ENCODE assay signal across 8 cellular contexts in genomic region chr1:29235955-29236742, GRCh38. TPM values are rescaled to one million over a fixed set of nuclear protein-coding genes. Genes with fewer than 3 reads are reported as not detected.
DNase-seq lines count a peak whose midpoint lies in the region; ATAC-seq and TF ChIP-seq lines count a peak whose summit lies in the region.

Gene PTPRU, plus strand, starts transcription at chr1:29236522. Its CDS starts 123 bp downstream, at chr1:29236645.

- peaks cover 23% of the 10 kb centered on the region for H3K27me3 ChIP-seq in colonic mucosa

- H3K9ac ChIP-seq in colonic mucosa (ENCODE audit: low read depth in 2 of 2, low read length in 2 of 2), result peak within 1 kb of the TSS; percentile 48 to 70

- TF ChIP-seq CTCF in GM10248 (IDR thresholded peaks at IDR 0.05; ENCODE audit: control extremely low read depth, extremely low read depth, low read depth, missing control alignments) (peak; percentile 96), colonic mucosa (IDR thresholded peaks at IDR 0.05) (peak; percentile 62)

- POLR2A ChIA-PET in GM10248 (lab: Yijun Ruan, JAX), result no interaction called here

- peaks cover 6% of the 10 kb centered on the region for H3K4me1 ChIP-seq in colonic mucosa

- intact Hi-C loops in colonic mucosa (cut with DNase I), result loop anchor here (5.0 to 10.0 kb wide), 5 partner anchors 611 to 1471 kb away; no protein-coding TSS in a partner anchor

- DNase-seq in GM10248 (ENCODE audit: extremely low spot score) (peak; percentile 93), NCI-H2196 (lab: John Stamatoyannopoulos, UW; ENCODE audit: unreplicated experiment) (peak; percentile 83), colonic mucosa (peak; percentile 74), left lobe of liver (ENCODE audit: low spot score) (peak; percentile 89), A172 (ENCODE audit: low spot score) (no peak)
- peak; percentile 77 for DNase-seq in activated CD4-positive, alpha-beta T cell treated with anti-CD3 and anti-CD28 coated beads for 4 hours
- peak; percentile 87 to 91 for DNase-seq in stimulated activated CD4-positive, alpha-beta T cell treated with anti-CD3 and anti-CD28 coated beads, Interleukin-2, amount 100 ng/mL, for 24 hours

- ATAC-seq in HG02763 (IDR thresholded peaks at IDR 0.05; ENCODE audit: unreplicated experiment), result peak; percentile 53
- ATAC-seq in left lobe of liver, result peak; percentile 84

- H3K27ac ChIP-seq in colonic mucosa, result no peak within 1 kb of the TSS

- H3K36me3 ChIP-seq in colonic mucosa, result no peaks in the 10 kb centered on the region

- CTCF ChIA-PET in GM10248 (lab: Yijun Ruan, JAX), result interaction anchor here (0.6 to 1.8 kb wide), 7 partner anchors 11 to 1547 kb away, joined by 3 to 11 read pairs (median 5); no protein-coding TSS in a partner anchor

- H3K4me3 ChIP-seq in colonic mucosa, result peak within 1 kb of the TSS; percentile 56

- no peaks in the 10 kb centered on the region for H3K9me3 ChIP-seq in colonic mucosa

RNA-seq across cellular contexts. Expression of gene PTPRU, which starts in this region (rescaled TPM):
- total RNA-seq in colonic mucosa, result 1 to 10 TPM; 2.3 to 4.8 TPM
- 19.5 TPM for total RNA-seq in left lobe of liver
- 3.0 and 7.4 TPM in 2 replicates for total RNA-seq in A172 (2014; rRNA removed; shearing (Covaris generic))
